In genomic region chr15:79311901-79312553, GRCh38 we compare ENCODE assay signal across 1 cellular context.
TF ChIP-seq lines count a peak whose summit lies in the region.

No MANE protein-coding gene starts in this region.

TF ChIP-seq in IMR-90, 13 proteins besides CTCF, POLR2A, EP300 and RAD21 (continued from another document):
- TF ChIP-seq ELK1 (IDR thresholded peaks at IDR 0.05; ENCODE audit: borderline replicate concordance, low read depth, low read length) = no peak
- no peak for TF ChIP-seq NFE2L2 (IDR thresholded peaks at IDR 0.05; ENCODE audit: low read depth, low read length)
- no peak for TF ChIP-seq USF2 (IDR thresholded peaks at IDR 0.05; ENCODE audit: low read depth, low read length)
- TF ChIP-seq BHLHE40 (IDR thresholded peaks at IDR 0.05; ENCODE audit: low read depth, low read length) = no peak
- TF ChIP-seq CEBPB (IDR thresholded peaks at IDR 0.05; ENCODE audit: low read depth, low read length) = no peak
- no peak for TF ChIP-seq RFX5 (IDR thresholded peaks at IDR 0.05; ENCODE audit: low read depth, low read length)
- TF ChIP-seq FOS (IDR thresholded peaks at IDR 0.05; ENCODE audit: low read depth, low read length) = no peak
- TF ChIP-seq MXI1 (IDR thresholded peaks at IDR 0.05; ENCODE audit: borderline replicate concordance, low read depth, low read length) = no peak
- no peak for TF ChIP-seq SMC3 (IDR thresholded peaks at IDR 0.05; ENCODE audit: low read depth, low read length)
- no peak for TF ChIP-seq MAZ (IDR thresholded peaks at IDR 0.05; ENCODE audit: borderline replicate concordance, low read depth, low read length)
- TF ChIP-seq CHD1 (IDR thresholded peaks at IDR 0.05; ENCODE audit: low read depth, low read length) = no peak
